ENCODE assay signal across 9 cellular contexts in genomic region chr13:44331912-44332840, GRCh38.
DNase-seq lines count a peak whose midpoint lies in the region; ATAC-seq and TF ChIP-seq lines count a peak whose summit lies in the region.
"Had no signal": no experiment of that assay in that cellular context is flagged by ENCODE, and none has a peak within 500 bp of the region (broad histone marks: within the 10 kb centered on the region; RNA-seq: fewer than 3 reads in every experiment).

No MANE protein-coding gene starts in this region.

- H3K9ac ChIP-seq in BLaER1: no peak overlapping the region

- H3K4me1 Mint-ChIP-seq in nephron progenitor cell: peaks cover 51% of the 10 kb centered on the region

- H3K36me3 Mint-ChIP-seq in nephron progenitor cell (ENCODE audit: low read depth): peaks cover 5% of the 10 kb centered on the region

- H3K4me3 Mint-ChIP-seq in nephron progenitor cell: no peak overlapping the region

- peak overlapping the region; percentile 11; the same call in 1 of the 2 replicates for H3K4me2 ChIP-seq in BLaER1

- H3K4me3 ChIP-seq in BLaER1: no peak overlapping the region
- no peak overlapping the region for H3K4me3 ChIP-seq in choroid plexus epithelial cell (ENCODE audit: low read depth, low read length)
- H3K4me3 ChIP-seq: GM12878 had no signal

- no peaks in the 10 kb centered on the region for H3K9me3 ChIP-seq in BLaER1

- H3K36me3 ChIP-seq in BLaER1: no peaks in the 10 kb centered on the region

- DNase-seq in NCI-H2171 treated with DMSO at 0.1 percent for 48 hours (lab: John Stamatoyannopoulos, UW) (peak; percentile 83), choroid plexus epithelial cell (ENCODE audit: low read depth) (peak; percentile 96), nephron progenitor cell (no peak), GM13976 (ENCODE audit: low spot score) (no peak), SW 1271 (lab: John Stamatoyannopoulos, UW) (no peak)
- DNase-seq in stimulated activated CD4-positive, alpha-beta T cell treated with anti-CD3 and anti-CD28 coated beads, Interleukin-2, amount 100 ng/mL, for 24 hours: no peak

- in situ Hi-C loops in GM13976 (cut with MboI; ENCODE audit: low sequenced_read_pairs, unreplicated experiment): no loop called here

- H3K9me3 Mint-ChIP-seq in nephron progenitor cell: peaks cover 28% of the 10 kb centered on the region

- no peak overlapping the region for H3K27ac ChIP-seq in BLaER1

- no peaks in the 10 kb centered on the region for H3K27me3 ChIP-seq in BLaER1

- no peak for TF ChIP-seq CTCF in choroid plexus epithelial cell (conservative IDR thresholded peaks at IDR 0.05; ENCODE audit: low read depth, low read length)
- no peak for TF ChIP-seq CTCF in nephron progenitor cell (IDR thresholded peaks at IDR 0.05)
- no peak for TF ChIP-seq CTCF in GM13976 (IDR thresholded peaks at IDR 0.05; ENCODE audit: borderline replicate concordance, control extremely low read depth, extremely low read depth, insufficient read depth, missing control alignments)

- H3K4me1 ChIP-seq in BLaER1: peaks cover 11% of the 10 kb centered on the region

- peaks cover 7% of the 10 kb centered on the region for H3K27me3 Mint-ChIP-seq in nephron progenitor cell (ENCODE audit: low read depth, poor library complexity)

- ATAC-seq in GM18870 (IDR thresholded peaks at IDR 0.05; ENCODE audit: unreplicated experiment): no peak
- ATAC-seq: GM12878 had no signal

- no peaks in the 10 kb centered on the region for H4K20me1 ChIP-seq in BLaER1

- peak overlapping the region; percentile 92 for H3K27ac Mint-ChIP-seq in nephron progenitor cell

Comparison
In these comparisons a context has a peak if more than half of its experiments do, and no peak if none do; other contexts are left out.
1. DNase-seq: peak in NCI-H2171 treated with DMSO at 0.1 percent for 48 hours (single experiment) and choroid plexus epithelial cell (single experiment); none in nephron progenitor cell (single experiment), GM13976 (single experiment), stimulated activated CD4-positive, alpha-beta T cell treated with anti-CD3 and anti-CD28 coated beads, Interleukin-2, amount 100 ng/mL, for 24 hours (0 of 2) and SW 1271 (0 of 2).